In the genomic region with DNA sequence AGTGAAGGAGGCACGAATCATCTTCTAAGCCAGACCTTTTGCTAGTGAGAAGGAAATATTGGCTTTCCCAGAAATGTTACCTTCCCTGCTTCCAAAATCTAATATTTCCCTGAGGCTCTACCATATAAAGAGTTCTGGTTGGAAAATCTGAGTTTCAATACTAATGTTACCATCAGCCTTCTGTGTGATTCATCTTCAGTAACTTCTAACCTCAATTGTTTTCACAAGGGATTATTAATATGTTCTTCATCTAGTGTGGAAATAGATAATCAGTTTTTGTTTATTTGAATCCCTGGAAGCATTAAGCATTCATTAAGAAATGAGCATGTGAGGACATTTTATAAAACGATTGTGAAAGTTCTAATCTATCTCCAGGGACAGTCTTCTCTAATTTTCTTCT, we compare ENCODE assay signal across 41 cellular contexts.
"Had no signal": no experiment of that assay in that cellular context is flagged by ENCODE, and none has a peak within 500 bp of the region (broad histone marks: within the 10 kb centered on the region; RNA-seq: fewer than 3 reads in every experiment).

No MANE protein-coding gene starts in this region.

- H3K36me3 Mint-ChIP-seq: activated CD8-positive, alpha-beta memory T cell treated with anti-CD3 and anti-CD28 coated beads, Interleukin-2, amount 10 ng/mL, durations not matched to agents 7 days and 5 days; activated naive CD4-positive, alpha-beta T cell treated with anti-CD3 and anti-CD28 coated beads, Interleukin-2, amount 50 U/mL, for 72 hours; activated naive CD8-positive, alpha-beta T cell treated with anti-CD3 and anti-CD28 coated beads for 36 hours; brain had no signal

- ATAC-seq: activated CD4-positive, alpha-beta T cell treated with anti-CD3 and anti-CD28 coated beads for 36 hours; activated CD4-positive, CD25-positive, alpha-beta regulatory T cell treated with anti-CD3 and anti-CD28 coated beads, Interleukin-2, amount 50 U/mL, for 24 hours; activated CD8-positive, alpha-beta memory T cell treated with anti-CD3 and anti-CD28 coated beads, Interleukin-2, amount 10 ng/mL, durations not matched to agents 7 days and 5 days; activated CD8-positive, alpha-beta T cell treated with anti-CD3 and anti-CD28 coated beads, Interleukin-2, amount 10 ng/mL, durations not matched to agents 7 days and 5 days; activated naive CD4-positive, alpha-beta T cell treated with anti-CD3 and anti-CD28 coated beads, Interleukin-2, amount 50 U/mL, for 72 hours; activated T-cell treated with anti-CD3 and anti-CD28 coated beads, Interleukin-2, amount 50 U/mL, for 72 hours; activated T-helper 17 cell treated with anti-CD3 and anti-CD28 coated beads, Interleukin-2, amount 50 U/mL, for 72 hours; WTC11 had no signal

- H3K4me1 ChIP-seq: adrenal gland, ascending aorta had no signal

- DNase-seq: activated CD4-positive, alpha-beta memory T cell treated with anti-CD3 and anti-CD28 coated beads, Interleukin-2, amount 10 ng/mL, durations not matched to agents 7 days and 5 days; activated CD4-positive, alpha-beta T cell treated with anti-CD3 and anti-CD28 coated beads for 1 hour; activated CD4-positive, alpha-beta T cell treated with anti-CD3 and anti-CD28 coated beads for 36 hours; activated CD4-positive, alpha-beta T cell treated with anti-CD3 and anti-CD28 coated beads for 48 hours; activated CD4-positive, alpha-beta T cell treated with anti-CD3 and anti-CD28 coated beads, Interleukin-2, amount 10 ng/mL, durations not matched to agents 7 days and 5 days; activated CD4-positive, alpha-beta T cell treated with anti-CD3 and anti-CD28 coated beads, Interleukin-2, amount 50 U/mL, for 48 hours; activated CD4-positive, CD25-positive, alpha-beta regulatory T cell; activated CD8-positive, alpha-beta memory T cell treated with anti-CD3 and anti-CD28 coated beads for 24 hours; activated CD8-positive, alpha-beta memory T cell treated with anti-CD3 and anti-CD28 coated beads, Interleukin-2, amount 10 ng/mL, durations not matched to agents 7 days and 5 days; activated CD8-positive, alpha-beta memory T cell treated with anti-CD3 and anti-CD28 coated beads, Interleukin-2, amount 50 U/mL, for 48 hours; activated CD8-positive, alpha-beta T cell treated with anti-CD3 and anti-CD28 coated beads, Interleukin-2, amount 10 ng/mL, durations not matched to agents 7 days and 5 days; activated effector memory CD4-positive, alpha-beta T cell treated with anti-CD3 and anti-CD28 coated beads, Interleukin-2, amount 50 U/mL, for 16 hours; activated gamma-delta T cell treated with Interleukin-2 at 50 U/mL for 16 hours; activated naive CD4-positive, alpha-beta T cell; activated naive CD4-positive, alpha-beta T cell treated with anti-CD3 and anti-CD28 coated beads for 36 hours; activated naive CD4-positive, alpha-beta T cell treated with anti-CD3 and anti-CD28 coated beads, Interleukin-2, amount 50 U/mL, for 16 hours; activated naive CD8-positive, alpha-beta T cell treated with anti-CD3 and anti-CD28 coated beads for 36 hours; activated T-cell treated with anti-CD3 and anti-CD28 coated beads, Interleukin-2, amount 50 U/mL, for 24 hours; activated T-cell treated with anti-CD3 and anti-CD28 coated beads, Interleukin-2, amount 50 U/mL, for 72 hours; adrenal gland; amygdala; anterior cingulate cortex; caudate nucleus; cerebellar nuclear complex; SW 1271; T-helper 1 cell; T-helper 2 cell; T-helper 9 cell; WERI-Rb-1 had no signal

- H3K4me3 ChIP-seq: adrenal gland, ascending aorta, cardiac muscle cell had no signal

- H3K27me3 ChIP-seq: adrenal gland, ascending aorta, cardiac muscle cell had no signal

- H3K4me3 Mint-ChIP-seq: activated CD4-positive, alpha-beta memory T cell treated with anti-CD3 and anti-CD28 coated beads, Interleukin-2, amount 10 ng/mL, durations not matched to agents 7 days and 5 days; activated CD4-positive, alpha-beta T cell treated with anti-CD3 and anti-CD28 coated beads for 36 hours; activated CD4-positive, alpha-beta T cell treated with anti-CD3 and anti-CD28 coated beads, Interleukin-2, amount 10 ng/mL, durations not matched to agents 7 days and 5 days; activated CD8-positive, alpha-beta memory T cell treated with anti-CD3 and anti-CD28 coated beads, Interleukin-2, amount 10 ng/mL, durations not matched to agents 7 days and 5 days; activated CD8-positive, alpha-beta T cell treated with anti-CD3 and anti-CD28 coated beads, Interleukin-2, amount 10 ng/mL, durations not matched to agents 7 days and 5 days; activated naive CD4-positive, alpha-beta T cell treated with anti-CD3 and anti-CD28 coated beads for 36 hours; activated naive CD8-positive, alpha-beta T cell treated with anti-CD3 and anti-CD28 coated beads for 36 hours; activated T-cell treated with anti-CD3 and anti-CD28 coated beads, Interleukin-2, amount 50 U/mL, for 24 hours; activated T-cell treated with anti-CD3 and anti-CD28 coated beads, Interleukin-2, amount 50 U/mL, for 72 hours; activated T-helper 1 cell treated with anti-CD3 and anti-CD28 coated beads, Interleukin-12 subunit alpha, Interleukin-12 subunit beta, Interleukin-2, Interleukin-4 antibody, amounts not matched to agents 30 ng/mL and 10 ng/mL and 1 ng/mL, durations not matched to agents 14 hours and 24 hours and 36 hours; activated T-helper 17 cell treated with anti-CD3 and anti-CD28 coated beads, Interleukin-2, amount 50 U/mL, for 72 hours; brain; central memory CD8-positive, alpha-beta T cell; T-helper 1 cell treated with Interleukin-12 subunit alpha and Interleukin-12 subunit beta and Interleukin-4 antibody, amounts not matched to agents 30 μg/mL and 1 μg/mL, for 36 hours; T-helper 2 cell treated with Interferon-gamma antibody and Interleukin-4, amounts not matched to agents 5 μg/mL and 100 μg/mL, for 36 hours; WTC11 had no signal

- H3K9me3 ChIP-seq: adrenal gland, ascending aorta had no signal

- H3K27me3 Mint-ChIP-seq: activated CD4-positive, alpha-beta memory T cell treated with anti-CD3 and anti-CD28 coated beads, Interleukin-2, amount 10 ng/mL, durations not matched to agents 7 days and 5 days; activated CD4-positive, alpha-beta T cell treated with anti-CD3 and anti-CD28 coated beads for 36 hours; activated CD4-positive, alpha-beta T cell treated with anti-CD3 and anti-CD28 coated beads, Interleukin-2, amount 10 ng/mL, durations not matched to agents 7 days and 5 days; activated CD8-positive, alpha-beta memory T cell treated with anti-CD3 and anti-CD28 coated beads, Interleukin-2, amount 10 ng/mL, durations not matched to agents 7 days and 5 days; activated naive CD8-positive, alpha-beta T cell treated with anti-CD3 and anti-CD28 coated beads for 36 hours; activated T-cell treated with anti-CD3 and anti-CD28 coated beads, Interleukin-2, amount 50 U/mL, for 24 hours; central memory CD8-positive, alpha-beta T cell had no signal

- FAIRE-seq: TTC549 had no signal

- H3K27ac Mint-ChIP-seq: activated CD4-positive, alpha-beta memory T cell treated with anti-CD3 and anti-CD28 coated beads, Interleukin-2, amount 10 ng/mL, durations not matched to agents 7 days and 5 days; activated CD4-positive, alpha-beta T cell treated with anti-CD3 and anti-CD28 coated beads for 36 hours; activated CD4-positive, alpha-beta T cell treated with anti-CD3 and anti-CD28 coated beads, Interleukin-2, amount 10 ng/mL, durations not matched to agents 7 days and 5 days; activated CD8-positive, alpha-beta memory T cell treated with anti-CD3 and anti-CD28 coated beads, Interleukin-2, amount 10 ng/mL, durations not matched to agents 7 days and 5 days; activated CD8-positive, alpha-beta T cell treated with anti-CD3 and anti-CD28 coated beads, Interleukin-2, amount 10 ng/mL, durations not matched to agents 7 days and 5 days; activated naive CD4-positive, alpha-beta T cell treated with anti-CD3 and anti-CD28 coated beads for 36 hours; activated naive CD4-positive, alpha-beta T cell treated with anti-CD3 and anti-CD28 coated beads, Interleukin-2, amount 50 U/mL, for 72 hours; activated naive CD8-positive, alpha-beta T cell treated with anti-CD3 and anti-CD28 coated beads for 36 hours; activated T-cell treated with anti-CD3 and anti-CD28 coated beads, Interleukin-2, amount 50 U/mL, for 24 hours; activated T-cell treated with anti-CD3 and anti-CD28 coated beads, Interleukin-2, amount 50 U/mL, for 72 hours; activated T-helper 1 cell treated with anti-CD3 and anti-CD28 coated beads, Interleukin-12 subunit alpha, Interleukin-12 subunit beta, Interleukin-2, Interleukin-4 antibody, amounts not matched to agents 30 ng/mL and 10 ng/mL and 1 ng/mL, durations not matched to agents 14 hours and 24 hours and 36 hours; activated T-helper 17 cell treated with anti-CD3 and anti-CD28 coated beads, Interleukin-2, amount 50 U/mL, for 72 hours; brain; T-helper 1 cell treated with Interleukin-12 subunit alpha and Interleukin-12 subunit beta and Interleukin-4 antibody, amounts not matched to agents 30 μg/mL and 1 μg/mL, for 36 hours; T-helper 2 cell treated with Interferon-gamma antibody and Interleukin-4, amounts not matched to agents 5 μg/mL and 100 μg/mL, for 36 hours; WTC11 had no signal

- H3K27ac ChIP-seq: adrenal gland, ascending aorta, cardiac muscle cell, WERI-Rb-1 had no signal

- H3K36me3 ChIP-seq: adrenal gland, ascending aorta, cardiac muscle cell, WERI-Rb-1 had no signal

- H3K4me1 Mint-ChIP-seq: activated CD4-positive, alpha-beta memory T cell treated with anti-CD3 and anti-CD28 coated beads, Interleukin-2, amount 10 ng/mL, durations not matched to agents 7 days and 5 days; activated CD4-positive, alpha-beta T cell treated with anti-CD3 and anti-CD28 coated beads for 36 hours; activated CD4-positive, alpha-beta T cell treated with anti-CD3 and anti-CD28 coated beads, Interleukin-2, amount 10 ng/mL, durations not matched to agents 7 days and 5 days; activated CD8-positive, alpha-beta memory T cell treated with anti-CD3 and anti-CD28 coated beads, Interleukin-2, amount 10 ng/mL, durations not matched to agents 7 days and 5 days; activated naive CD8-positive, alpha-beta T cell treated with anti-CD3 and anti-CD28 coated beads for 36 hours; activated T-helper 17 cell treated with anti-CD3 and anti-CD28 coated beads, Interleukin-2, amount 50 U/mL, for 72 hours; brain; central memory CD8-positive, alpha-beta T cell; WTC11 had no signal
